12 cellular contexts compared by ENCODE assay signal in the genomic region with DNA sequence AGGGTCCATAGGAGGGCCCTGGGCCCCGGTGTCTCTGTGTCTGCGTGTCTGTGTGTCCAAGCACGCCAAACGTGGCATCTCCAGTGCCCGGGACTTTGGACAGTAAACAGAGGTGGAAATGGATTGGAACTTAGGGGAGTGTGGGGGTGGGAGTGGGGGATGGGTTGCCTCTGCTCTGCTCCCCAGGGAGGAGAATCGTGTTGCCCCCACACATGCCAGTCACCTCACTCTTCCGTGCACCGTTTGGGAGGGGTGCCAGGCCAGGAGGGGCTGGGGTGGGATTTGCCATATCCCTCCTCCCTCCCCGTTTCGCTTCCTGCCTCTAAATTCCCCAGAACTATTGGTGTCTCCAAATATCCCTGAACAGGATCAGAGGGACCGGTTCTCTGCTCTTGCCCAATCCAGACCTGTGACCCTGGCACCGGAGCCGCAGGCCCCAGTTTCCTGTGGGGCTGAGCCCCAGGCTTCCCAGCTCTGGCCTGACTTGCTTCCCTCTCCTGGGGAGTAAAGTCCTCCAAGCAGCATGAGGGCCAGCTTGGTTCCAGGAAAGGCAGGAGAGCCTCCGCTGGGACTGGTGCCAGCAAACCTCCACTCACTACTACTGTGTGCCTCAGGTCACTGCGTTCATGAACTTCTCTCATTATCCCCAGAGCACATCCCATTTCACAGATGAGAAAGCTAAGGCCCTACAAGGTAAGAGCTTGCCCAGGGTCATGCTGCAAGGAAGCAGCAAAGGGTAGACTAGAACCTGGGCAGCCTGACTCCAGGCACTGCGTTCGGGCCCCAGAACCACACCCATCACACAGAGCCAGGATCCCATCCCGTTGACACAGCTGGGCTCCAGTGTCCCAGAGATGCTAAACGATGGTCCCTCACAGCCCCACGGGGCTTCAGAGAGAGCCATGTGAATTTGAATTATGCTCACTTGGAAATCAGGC. TPM values are rescaled to one million over a fixed set of nuclear protein-coding genes. Genes with fewer than 3 reads are reported as not detected.
DNase-seq lines count a peak whose midpoint lies in the region; ATAC-seq, FAIRE-seq and TF ChIP-seq lines count a peak whose summit lies in the region.
"Had no signal": no experiment of that assay in that cellular context is flagged by ENCODE, and none has a peak within 500 bp of the region (broad histone marks: within the 10 kb centered on the region; RNA-seq: fewer than 3 reads in every experiment).

A gene with protein sequence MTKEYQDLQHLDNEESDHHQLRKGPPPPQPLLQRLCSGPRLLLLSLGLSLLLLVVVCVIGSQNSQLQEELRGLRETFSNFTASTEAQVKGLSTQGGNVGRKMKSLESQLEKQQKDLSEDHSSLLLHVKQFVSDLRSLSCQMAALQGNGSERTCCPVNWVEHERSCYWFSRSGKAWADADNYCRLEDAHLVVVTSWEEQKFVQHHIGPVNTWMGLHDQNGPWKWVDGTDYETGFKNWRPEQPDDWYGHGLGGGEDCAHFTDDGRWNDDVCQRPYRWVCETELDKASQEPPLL (minus strand): TSS at position 54 of the 938 bp plus-strand sequence. CDS start 807 bp downstream, outside the sequence.

- intact Hi-C loops in right cardiac atrium (cut with DNase I) (loop anchor here in 2 of 4 donors (5.0 kb wide), 2 partner anchors 127 to 132 kb away; no protein-coding TSS in a partner anchor), K562 (cut with micrococcal nuclease) (no loop called here), right lobe of liver (cut with DNase I) (no loop called here)

- H3K4me1 Mint-ChIP-seq in stimulated activated naive CD8-positive, alpha-beta T cell treated with anti-CD3 and anti-CD28 coated beads, Interleukin-15, amount 100 ng/mL, for 72 hours, result peaks cover 10% of the 10 kb centered on the region

- no peaks in the 10 kb centered on the region for H3K79me2 ChIP-seq in K562 (ENCODE audit: control insufficient read depth, insufficient read depth, low read length)

- peak within 1 kb of the TSS; percentile 88 for H3K4me2 ChIP-seq in K562 (ENCODE audit: insufficient read depth, low read length)

- TF ChIP-seq RAD21 in K562 (CRISPR knock-in tag; conservative IDR thresholded peaks at IDR 0.05 in 1 of 2, IDR thresholded peaks at IDR 0.05 in 1 of 2), result no peak

- TF ChIP-seq EP300 in K562 (IDR thresholded peaks at IDR 0.05; ENCODE audit: low read length), result no peak

- ATAC-seq in right cardiac atrium (no peak), K562 (no peak), right lobe of liver (peak; percentile 58 to 78 (median 72)), GM21423 (IDR thresholded peaks at IDR 0.05; ENCODE audit: unreplicated experiment) (no peak)
- no peak for ATAC-seq in stimulated activated naive CD8-positive, alpha-beta T cell treated with anti-CD3 and anti-CD28 coated beads, Interleukin-15, amount 100 ng/mL, for 72 hours
- ATAC-seq: body of pancreas had no signal

- peak in 1 of 2 donors; percentile 17 for DNase-seq in cardiac muscle cell (ENCODE audit: low read depth in 1 of 2, low spot score in 1 of 2)
- no peak for DNase-seq in right cardiac atrium
- no peak for DNase-seq in K562 (ENCODE audit: extremely low read depth in 1 of 4, low spot score in 3 of 4)
- peak; percentile 88 to 95 (median 93) for DNase-seq in right lobe of liver
- DNase-seq in stimulated activated naive CD8-positive, alpha-beta T cell treated with anti-CD3 and anti-CD28 coated beads, Interleukin-15, amount 100 ng/mL, for 72 hours, result no peak
- DNase-seq in A172 (ENCODE audit: low spot score), result no peak
- DNase-seq in effector CD4-positive, alpha-beta T cell, result no peak
- DNase-seq: body of pancreas; CD4-positive, CD25-positive, alpha-beta regulatory T cell; NCI-H1105 treated with DMSO at 0.1 percent for 48 hours had no signal

- H3K4me3 Mint-ChIP-seq in stimulated activated naive CD8-positive, alpha-beta T cell treated with anti-CD3 and anti-CD28 coated beads, Interleukin-15, amount 100 ng/mL, for 72 hours, result peak within 1 kb of the TSS; percentile 77

- WGBS in right cardiac atrium, result 55% methylated on average over 20 of the region's 20 CpGs
- 15% methylated on average over 13 of the region's 20 CpGs for WGBS in K562 (ENCODE audit: insufficient coverage, low coverage, missing lambda C conversion rate)
- 28% methylated on average over 7 of the region's 20 CpGs for WGBS in right lobe of liver (ENCODE audit: insufficient coverage, low coverage, low lambda C conversion rate, missing lambda C conversion rate)

- H3K4me1 ChIP-seq in cardiac muscle cell (ENCODE audit: low read depth) (no peaks in the 10 kb centered on the region), right cardiac atrium (ENCODE audit: control insufficient read depth, insufficient read depth, low read length) (no peaks in the 10 kb centered on the region), K562 (replicated peaks in 1 of 2; ENCODE audit: control insufficient read depth in 2 of 2, insufficient read depth in 2 of 2, low read length in 2 of 2) (peaks cover 3 to 15% of the 10 kb centered on the region in 2 experiments; a peak in 3 of 5 replicates), right lobe of liver (peaks cover 0 to 34% (median 5%) of the 10 kb centered on the region in 4 donors)

- TF ChIP-seq POLR2A in K562 (conservative IDR thresholded peaks at IDR 0.05) (no peak), right lobe of liver (IDR thresholded peaks at IDR 0.05) (peak; percentile 82)

- H3K9me3 Mint-ChIP-seq in stimulated activated naive CD8-positive, alpha-beta T cell treated with anti-CD3 and anti-CD28 coated beads, Interleukin-15, amount 100 ng/mL, for 72 hours, result no peaks in the 10 kb centered on the region
- H3K9me3 Mint-ChIP-seq: CD4-positive, CD25-positive, alpha-beta regulatory T cell had no signal

- H3K9me1 ChIP-seq in K562 (ENCODE audit: control insufficient read depth, insufficient read depth, low read length), result no peaks in the 10 kb centered on the region

- H4K20me1 ChIP-seq in K562 (replicated peaks; ENCODE audit: control insufficient read depth, insufficient read depth, low read length), result no peaks in the 10 kb centered on the region

- H3K27me3 Mint-ChIP-seq in stimulated activated naive CD8-positive, alpha-beta T cell treated with anti-CD3 and anti-CD28 coated beads, Interleukin-15, amount 100 ng/mL, for 72 hours, result peaks cover 8% of the 10 kb centered on the region

- H3K9me3 ChIP-seq in cardiac muscle cell (ENCODE audit: low read depth) (no peaks in the 10 kb centered on the region), right cardiac atrium (ENCODE audit: control insufficient read depth, low read length) (no peaks in the 10 kb centered on the region), K562 (replicated peaks; ENCODE audit: control insufficient read depth, insufficient read depth, low read depth, low read length) (0 out of 2 replicates have a peak, but pooled peaks cover 3% of the 10 kb centered on the region), right lobe of liver (no peaks in the 10 kb centered on the region)
- H3K9me3 ChIP-seq: body of pancreas had no signal

- peak within 1 kb of the TSS; percentile 92 for H2AFZ ChIP-seq in K562 (ENCODE audit: low read depth, low read length)

- no peak for TF ChIP-seq CTCF in cardiac muscle cell (IDR thresholded peaks at IDR 0.05; ENCODE audit: low read depth, low read length)
- no peak for TF ChIP-seq CTCF in K562 (IDR thresholded peaks at IDR 0.05 in 2 of 3, conservative IDR thresholded peaks at IDR 0.05 in 1 of 3; ENCODE audit: insufficient read depth in 2 of 3, low read depth in 1 of 3, low read length in 3 of 3)
- no peak for TF ChIP-seq CTCF in right lobe of liver (IDR thresholded peaks at IDR 0.05)

- no TSS peak for BruUV-seq in K562 (replicated peaks; lab: Mats Ljungman, UMichigan)

- H3K4me3 ChIP-seq in cardiac muscle cell (peak within 1 kb of the TSS; percentile 44), right cardiac atrium (ENCODE audit: low read length) (no peak within 1 kb of the TSS), K562 (peak within 1 kb of the TSS; percentile 36), right lobe of liver (peak within 1 kb of the TSS; percentile 44 to 81 (median 75))
- H3K4me3 ChIP-seq: body of pancreas had no signal

- H3K9ac ChIP-seq in K562 (ENCODE audit: insufficient read depth in 1 of 2, low read depth in 2 of 2, low read length in 2 of 2), result peak within 1 kb of the TSS; percentile 40 to 53; a peak in 3 of 4 replicates

- no peaks in the 10 kb centered on the region for H3K27me3 ChIP-seq in cardiac muscle cell
- no peaks in the 10 kb centered on the region for H3K27me3 ChIP-seq in right cardiac atrium (ENCODE audit: control insufficient read depth, insufficient read depth)
- peaks cover 0 to 6% of the 10 kb centered on the region in 2 experiments; a peak in 2 of 5 replicates for H3K27me3 ChIP-seq in K562 (ENCODE audit: control insufficient read depth in 2 of 2, insufficient read depth in 2 of 2, low read length in 2 of 2)
- H3K27me3 ChIP-seq in right lobe of liver, result no peaks in the 10 kb centered on the region

- in situ Hi-C loops in K562 (cut with MboI), result no loop called here

- no peak within 1 kb of the TSS for H3K27ac Mint-ChIP-seq in stimulated activated naive CD8-positive, alpha-beta T cell treated with anti-CD3 and anti-CD28 coated beads, Interleukin-15, amount 100 ng/mL, for 72 hours

- H3K36me3 ChIP-seq in cardiac muscle cell, result no peaks in the 10 kb centered on the region
- H3K36me3 ChIP-seq in K562 (ENCODE audit: control insufficient read depth, insufficient read depth, low read length), result no peaks in the 10 kb centered on the region
- H3K36me3 ChIP-seq in right lobe of liver, result no peaks in the 10 kb centered on the region

- POLR2A ChIA-PET in K562 (lab: Yijun Ruan, JAX), result no interaction called here

- H3K27ac ChIP-seq in cardiac muscle cell (no peak within 1 kb of the TSS), right cardiac atrium (ENCODE audit: low read length) (no peak within 1 kb of the TSS), K562 (ENCODE audit: extremely low read depth, low read depth, low read length) (no peak within 1 kb of the TSS; the same call in 2 of the 3 replicates), right lobe of liver (peak within 1 kb of the TSS; percentile 58 to 78 (median 61))
- H3K27ac ChIP-seq: body of pancreas had no signal

- CTCF ChIA-PET in K562 (lab: Yijun Ruan, JAX; ENCODE audit: low intra/inter-chr PET ratio), result no interaction called here

- no peak for FAIRE-seq in K562 (lab: Jason Lieb, UNC)
- FAIRE-seq: RCC 7860 had no signal

RNA-seq across cellular contexts. Expression of the gene that starts here (rescaled TPM):
- total RNA-seq in cardiac muscle cell (19.8 and 20.2 TPM in 2 replicates), right cardiac atrium (under 1 TPM; 0.35 to 0.86 (median 0.63) TPM), K562 (2014; rRNA removed) (0.45 and 1.00 TPM in 2 replicates), K562 (2014; rRNA removed; fragmentation: Illumina TruSeq; extraction: Trizol) (0.11 TPM in 1 of 2 replicates, not detected in the other), K562 (2015; rRNA removed; fragmentation: Illumina TruSeq; extraction: Trizol) (0.14 and 0.41 TPM in 2 replicates), K562 (2021) (0.58 and 0.78 TPM in 2 replicates), right lobe of liver (100 to 1,000 TPM; 399 to 624 (median 417) TPM)
- polyA plus RNA-seq in cardiac muscle cell (19.2 and 21.7 TPM in 2 replicates), right cardiac atrium (0.57 TPM), K562 (2011; rRNA removed) (1.0 and 2.5 TPM in 2 replicates), K562 (2014; fragmentation: Illumina TruSeq; extraction: Trizol) (0.15 and 0.40 TPM in 2 replicates), K562 (2014; fragmentation: Nextera tagmentation; extraction: Ambion mirVana) (not detected), K562 (2014; rRNA removed) (0.64 and 2.3 TPM in 2 replicates)
- total RNA-seq in K562 (2011; cell fraction: chromatin; rRNA removed; ENCODE audit: low replicate concordance), result 1.4 and 3.8 TPM in 2 replicates
- 2.1 and 3.0 TPM in 2 replicates for total RNA-seq in K562 (2011; cell fraction: nucleolus; rRNA removed)
- total RNA-seq in K562 (2011; cell fraction: nucleoplasm; rRNA removed), result 1.3 and 1.6 TPM in 2 replicates
- polyA plus RNA-seq in K562 (2011; cell fraction: cytosol; rRNA removed), result 2.6 and 3.2 TPM in 2 replicates
- 7.7 and 11.1 TPM in 2 replicates for polyA plus RNA-seq in K562 (2011; cell fraction: nucleus; rRNA removed)
- polyA plus RNA-seq in K562 (2012), result 0.68 and 1.1 TPM in 2 replicates
- polyA minus RNA-seq in K562 (2011; rRNA and poly(A)+ RNA removed), result 0.24 and 0.56 TPM in 2 replicates
- polyA minus RNA-seq in K562 (2011; cell fraction: cytosol; rRNA and poly(A)+ RNA removed), result 1.3 TPM in 1 of 2 replicates, not detected in the other
- 1.2 and 2.7 TPM in 2 replicates for polyA minus RNA-seq in K562 (2011; cell fraction: nucleus; rRNA and poly(A)+ RNA removed)
- total RNA-seq in A172 (2014; rRNA removed; shearing (Covaris generic)), result 0.86 and 0.98 TPM in 2 replicates
- total RNA-seq: CD4-positive, CD25-positive, alpha-beta regulatory T cell had no signal

Comparison
In these comparisons a context has a peak if more than half of its experiments do, and no peak if none do; other contexts are left out.
1. RNA of the gene that starts here (total RNA-seq): 399 to 624 TPM in right lobe of liver; 19.8 to 20.2 TPM in cardiac muscle cell, 0.86 to 0.98 TPM in A172, 0.11 to 3.8 TPM in K562 and 0.35 to 0.86 TPM in right cardiac atrium; every median in the first group is over 10 times any median in the second.
2. DNase-seq: peak in right lobe of liver (3 of 3); none in right cardiac atrium (0 of 3), K562 (0 of 4), stimulated activated naive CD8-positive, alpha-beta T cell treated with anti-CD3 and anti-CD28 coated beads, Interleukin-15, amount 100 ng/mL, for 72 hours (0 of 2), A172 (single experiment) and effector CD4-positive, alpha-beta T cell (single experiment).
3. H3K27ac ChIP-seq: peak in right lobe of liver (3 of 3); none in cardiac muscle cell (single experiment), right cardiac atrium (single experiment) and K562 (single experiment).
4. ATAC-seq: peak in right lobe of liver (4 of 4); none in right cardiac atrium (0 of 2), K562 (single experiment), stimulated activated naive CD8-positive, alpha-beta T cell treated with anti-CD3 and anti-CD28 coated beads, Interleukin-15, amount 100 ng/mL, for 72 hours (single experiment) and GM21423 (single experiment).